8 cellular contexts compared by ENCODE assay signal in genomic region chr11:124900464-124900863, GRCh38. TPM values are rescaled to one million over a fixed set of nuclear protein-coding genes. Genes with fewer than 3 reads are reported as not detected.
A peak's percentile ranks its signal among the peaks of the same experiment; 100 is the strongest.
DNase-seq lines count a peak whose midpoint lies in the region; ATAC-seq, FAIRE-seq and TF ChIP-seq lines count a peak whose summit lies in the region.
"Had no signal": no experiment of that assay in that cellular context is flagged by ENCODE, and none has a peak within 500 bp of the region (broad histone marks: within the 10 kb centered on the region; RNA-seq: fewer than 3 reads in every experiment).

No MANE protein-coding gene starts in this region.

- peak; percentile 50 for ATAC-seq in left lung
- ATAC-seq in GM21619 (IDR thresholded peaks at IDR 0.05; ENCODE audit: unreplicated experiment): no peak

- H3K4me1 ChIP-seq in left lung: peaks cover 2 to 4% of the 10 kb centered on the region in 2 donors

- no peak overlapping the region for H3K4me3 ChIP-seq in bronchial epithelial cell (ENCODE audit: low read depth, low read length)
- H3K4me3 ChIP-seq in left lung: no peak overlapping the region

- H3K27me3 ChIP-seq in bronchial epithelial cell (ENCODE audit: control insufficient read depth, insufficient read depth, low read length) (no peaks in the 10 kb centered on the region), left lung (peaks cover 0 to 4% of the 10 kb centered on the region in 2 donors)

- no peaks in the 10 kb centered on the region for H3K9me3 ChIP-seq in left lung

- H3K36me3 ChIP-seq in bronchial epithelial cell (ENCODE audit: control insufficient read depth, insufficient read depth, low read length) (no peaks in the 10 kb centered on the region), left lung (no peaks in the 10 kb centered on the region)

- DNase-seq in LHCN-M2 (ENCODE audit: low read depth): peak; percentile 94
- DNase-seq in bronchial epithelial cell (ENCODE audit: low read depth): peak; percentile 85
- no peak for DNase-seq in left lung
- DNase-seq in ureter (ENCODE audit: low spot score): peak; percentile 39
- DNase-seq in NOMO-1 treated with dmso at 0.1 percent for 144 hours (lab: John Stamatoyannopoulos, UW; ENCODE audit: unreplicated experiment): no peak
- no peak for DNase-seq in HUDEP-2 (lab: John Stamatoyannopoulos, UW; ENCODE audit: unreplicated experiment in 76 of 76)
- DNase-seq: NCI-H748 treated with DMSO at 0.1 percent for 48 hours had no signal

- TF ChIP-seq CTCF in bronchial epithelial cell (IDR thresholded peaks at IDR 0.05; ENCODE audit: insufficient read depth, low read length, severe bottlenecking) (no peak), left lung (IDR thresholded peaks at IDR 0.05) (no peak)

- peak; percentile 97 for FAIRE-seq in bronchial epithelial cell (lab: Jason Lieb, UNC)

- intact Hi-C loops in left lung (cut with DNase I): no loop called here

- peak overlapping the region; percentile 64 to 78 for H3K27ac ChIP-seq in left lung

RNA-seq across cellular contexts. Expression of gene ROBO4, which starts 2.8 kb away (rescaled TPM):
- total RNA-seq in LHCN-M2 (2014; rRNA removed): 23.4 and 26.9 TPM in 2 replicates
- polyA plus RNA-seq in LHCN-M2 (2012): 13.4 TPM
- under 0.01 TPM in 1 of 2 replicates, not detected in the other for total RNA-seq in bronchial epithelial cell
- total RNA-seq in left lung: 10 to 100 TPM; 38.2 to 39.4 TPM
- total RNA-seq in ureter: 16.8 TPM

RNA-seq across cellular contexts. Expression of gene HEPN1, which starts 18.6 kb away (rescaled TPM):
- not detected in 2 replicates for total RNA-seq in LHCN-M2 (2014; rRNA removed)
- not detected for polyA plus RNA-seq in LHCN-M2 (2012)
- total RNA-seq in bronchial epithelial cell: not detected in 2 replicates
- not detected for total RNA-seq in left lung
- not detected for total RNA-seq in ureter

RNA-seq across cellular contexts. Expression of gene ROBO3, which starts 35.2 kb away (rescaled TPM):
- total RNA-seq in LHCN-M2 (2014; rRNA removed) (11.9 and 18.5 TPM in 2 replicates), bronchial epithelial cell (29.5 and 30.2 TPM in 2 replicates), left lung (10 to 100 TPM; 11.0 to 11.4 TPM), ureter (27.4 TPM)
- 10.6 TPM for polyA plus RNA-seq in LHCN-M2 (2012)

RNA-seq across cellular contexts. Expression of gene HEPACAM, which starts 35.4 kb away (rescaled TPM):
- 0.13 TPM in 1 of 2 replicates, not detected in the other for total RNA-seq in LHCN-M2 (2014; rRNA removed)
- 0.11 TPM for polyA plus RNA-seq in LHCN-M2 (2012)
- not detected in 2 replicates for total RNA-seq in bronchial epithelial cell
- total RNA-seq in left lung: not detected
- total RNA-seq in ureter: 0.68 TPM

RNA-seq across cellular contexts. Expression of gene CCDC15, which starts 53.5 kb away (rescaled TPM):
- total RNA-seq in LHCN-M2 (2014; rRNA removed) (13.3 and 16.0 TPM in 2 replicates), bronchial epithelial cell (1.1 and 1.8 TPM in 2 replicates), left lung (1 to 10 TPM; 1.7 to 2.7 TPM), ureter (2.2 TPM)
- 1.5 TPM for polyA plus RNA-seq in LHCN-M2 (2012)

Comparison
In these comparisons a context has a peak if more than half of its experiments do, and no peak if none do; other contexts are left out.
1. DNase-seq: peak in LHCN-M2 (single experiment), bronchial epithelial cell (single experiment) and ureter (single experiment); none in left lung (0 of 2), NOMO-1 treated with dmso at 0.1 percent for 144 hours (single experiment) and HUDEP-2 (0 of 76).
2. RNA of gene ROBO4, which starts 2.8 kb away (total RNA-seq): 38.2 to 39.4 TPM in left lung, 23.4 to 26.9 TPM in LHCN-M2 and 16.8 TPM in ureter (single experiment); under 0.01 TPM in bronchial epithelial cell; every median in the first group is over 10 times any median in the second.